25 cellular contexts compared by ENCODE assay signal in the genomic region with DNA sequence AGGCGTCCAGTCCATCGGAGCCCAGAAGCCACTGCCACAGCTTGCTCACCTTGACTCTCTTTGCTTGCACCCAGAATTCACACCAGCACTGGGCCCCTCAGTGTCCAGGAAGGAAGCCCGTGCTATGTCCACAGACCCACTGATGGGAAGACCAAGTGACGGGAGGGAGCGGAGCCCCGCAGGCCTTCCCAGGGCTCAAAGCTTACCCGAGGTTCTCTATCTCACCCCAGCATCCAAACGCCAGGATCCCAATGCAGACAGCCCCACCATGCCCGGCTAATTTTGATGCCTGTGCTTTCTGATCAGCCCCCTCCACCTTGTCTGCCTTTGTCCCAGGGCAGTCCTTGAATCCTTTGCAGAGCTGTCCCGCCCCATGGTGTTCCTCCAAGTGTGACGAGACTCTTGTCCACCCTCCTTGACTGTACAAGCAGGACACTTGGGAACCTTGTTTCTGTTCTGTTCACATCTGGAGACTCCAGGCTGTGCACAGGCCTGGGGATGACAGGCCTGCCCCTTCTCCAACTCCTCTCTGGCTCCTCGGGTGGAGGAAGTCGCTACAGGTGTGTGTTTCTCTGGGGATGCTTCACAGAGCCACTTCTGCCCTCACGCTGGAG. TPM values are rescaled to one million over a fixed set of nuclear protein-coding genes. Genes with fewer than 3 reads are reported as not detected.
"Had no signal": no experiment of that assay in that cellular context is flagged by ENCODE, and none has a peak within 500 bp of the region (broad histone marks: within the 10 kb centered on the region; RNA-seq: fewer than 3 reads in every experiment).

No MANE protein-coding gene starts in this region.

- H3K9ac ChIP-seq: neural progenitor cell, parathyroid adenoma had no signal

- FAIRE-seq: frontal cortex, islet of Langerhans had no signal

- H3K9me3 Mint-ChIP-seq: memory B cell; mesothelial cell of epicardium; natural killer cell treated with Interleukin-12 subunit alpha and Interleukin-12 subunit beta and Interleukin-15 and Interleukin-18, amount 100 ng/mL, for 72 hours; neural progenitor cell; stimulated activated memory B cell treated with anti-CD40 and anti-IgM and Interleukin-4, amounts not matched to agents 10 μg/mL and 1 μg/mL and 100 μg/mL, for 72 hours; stimulated activated naive CD8-positive, alpha-beta T cell treated with anti-CD3 and anti-CD28 coated beads, Interleukin-15, amount 100 ng/mL, for 72 hours had no signal

- H3K4me3 Mint-ChIP-seq: memory B cell; mesothelial cell of epicardium; natural killer cell treated with Interleukin-12 subunit alpha and Interleukin-12 subunit beta and Interleukin-15 and Interleukin-18, amount 100 ng/mL, for 72 hours; stimulated activated memory B cell treated with anti-CD40 and anti-IgM and Interleukin-4, amounts not matched to agents 10 μg/mL and 1 μg/mL and 100 μg/mL, for 72 hours; stimulated activated naive CD8-positive, alpha-beta T cell treated with anti-CD3 and anti-CD28 coated beads, Interleukin-15, amount 100 ng/mL, for 72 hours had no signal

- H3K36me3 ChIP-seq: heart right ventricle, left ventricle myocardium inferior, lower lobe of right lung, neural progenitor cell, transverse colon had no signal

- DNase-seq: central memory CD4-positive, alpha-beta T cell; cortex of kidney; dorsolateral prefrontal cortex; effector CD8-positive, alpha-beta T cell; heart right ventricle; hypothalamus; left ventricle myocardium inferior; occipital lobe; stimulated activated CD4-positive, alpha-beta T cell treated with anti-CD3 and anti-CD28 coated beads, Interleukin-15, amount 100 ng/mL, for 24 hours; stimulated activated CD4-positive, alpha-beta T cell treated with anti-CD3 and anti-CD28 coated beads, Interleukin-1b, Interleukin-23, amount 100 ng/mL, for 48 hours; stimulated activated CD4-positive, alpha-beta T cell treated with anti-CD3 and anti-CD28 coated beads, Interleukin-4, amount 100 ng/mL, for 24 hours; stimulated activated naive CD8-positive, alpha-beta T cell treated with anti-CD3 and anti-CD28 coated beads, Interleukin-15, amount 100 ng/mL, for 72 hours; testis; transverse colon had no signal

- H3K4me1 ChIP-seq: lower lobe of right lung, neural progenitor cell, parathyroid adenoma, psoas muscle, testis, transverse colon had no signal

- ATAC-seq: heart right ventricle; lower lobe of right lung; natural killer cell treated with Interleukin-12 subunit alpha and Interleukin-12 subunit beta and Interleukin-15 and Interleukin-18, amount 100 ng/mL, for 72 hours; psoas muscle; stimulated activated memory B cell treated with anti-CD40 and anti-IgM and Interleukin-4, amounts not matched to agents 10 μg/mL and 1 μg/mL and 100 μg/mL, for 72 hours; stimulated activated naive CD8-positive, alpha-beta T cell treated with anti-CD3 and anti-CD28 coated beads, Interleukin-15, amount 100 ng/mL, for 72 hours had no signal

- H3K4me3 ChIP-seq: dorsolateral prefrontal cortex, heart right ventricle, left ventricle myocardium inferior, lower lobe of right lung, neural progenitor cell, psoas muscle, testis, transverse colon had no signal

- H3K27me3 Mint-ChIP-seq: stimulated activated naive CD8-positive, alpha-beta T cell treated with anti-CD3 and anti-CD28 coated beads, Interleukin-15, amount 100 ng/mL, for 72 hours had no signal

- H3K9me3 ChIP-seq: heart right ventricle, left ventricle myocardium inferior, lower lobe of right lung, psoas muscle, testis, transverse colon had no signal

- H3K4me1 Mint-ChIP-seq: memory B cell, mesothelial cell of epicardium had no signal

- H3K36me3 Mint-ChIP-seq: memory B cell; mesothelial cell of epicardium; natural killer cell treated with Interleukin-12 subunit alpha and Interleukin-12 subunit beta and Interleukin-15 and Interleukin-18, amount 100 ng/mL, for 72 hours; neural progenitor cell; stimulated activated memory B cell treated with anti-CD40 and anti-IgM and Interleukin-4, amounts not matched to agents 10 μg/mL and 1 μg/mL and 100 μg/mL, for 72 hours had no signal

- H3K27me3 ChIP-seq: neural progenitor cell, testis had no signal

- H3K27ac ChIP-seq: dorsolateral prefrontal cortex, heart right ventricle, left ventricle myocardium inferior, lower lobe of right lung, neural progenitor cell, parathyroid adenoma, psoas muscle, testis, transverse colon had no signal

- H3K27ac Mint-ChIP-seq: memory B cell; mesothelial cell of epicardium; natural killer cell treated with Interleukin-12 subunit alpha and Interleukin-12 subunit beta and Interleukin-15 and Interleukin-18, amount 100 ng/mL, for 72 hours; neural progenitor cell; stimulated activated memory B cell treated with anti-CD40 and anti-IgM and Interleukin-4, amounts not matched to agents 10 μg/mL and 1 μg/mL and 100 μg/mL, for 72 hours had no signal

RNA-seq across cellular contexts. Expression of a gene that starts 12.0 kb away (rescaled TPM):
- total RNA-seq: fibroblast of lung, lower lobe of right lung, occipital lobe, testis had no signal
- polyA plus RNA-seq: fibroblast of lung had no signal
